Comparison of ENCODE assay signal across 1 cellular context in genomic region chr11:78645226-78646202, GRCh38.
TF ChIP-seq lines count a peak whose summit lies in the region.

No MANE protein-coding gene starts in this region.

TF ChIP-seq in HepG2, 621 proteins besides CTCF, POLR2A, EP300 and RAD21 (continued from another document):
- no peak for TF ChIP-seq ZBTB1 (CRISPR knock-in tag; IDR thresholded peaks at IDR 0.05; ENCODE audit: borderline replicate concordance)
- 0 out of 2 replicates have a peak, but pooled peaks have one; percentile 72 for TF ChIP-seq IRF1 (CRISPR knock-in tag; IDR thresholded peaks at IDR 0.05; ENCODE audit: low read depth)
- TF ChIP-seq ZNF839 (CRISPR knock-in tag; IDR thresholded peaks at IDR 0.05; ENCODE audit: borderline replicate concordance), result no peak
- no peak for TF ChIP-seq MAZ (IDR thresholded peaks at IDR 0.05; ENCODE audit: borderline replicate concordance, low read depth, low read length)
- TF ChIP-seq MAZ (CRISPR knock-in tag; IDR thresholded peaks at IDR 0.05; ENCODE audit: low read depth), result no peak
- TF ChIP-seq ZNF672 (CRISPR knock-in tag; IDR thresholded peaks at IDR 0.05), result no peak
- TF ChIP-seq RELA (CRISPR knock-in tag; IDR thresholded peaks at IDR 0.05), result no peak
- no peak for TF ChIP-seq MXD4 (CRISPR knock-in tag; IDR thresholded peaks at IDR 0.05)
- TF ChIP-seq ZNF703 (CRISPR knock-in tag; IDR thresholded peaks at IDR 0.05; ENCODE audit: borderline replicate concordance), result no peak
- TF ChIP-seq GMEB2 (CRISPR knock-in tag; IDR thresholded peaks at IDR 0.05; ENCODE audit: low read depth), result no peak
- peak; percentile 66; the same call in 1 of the 2 replicates for TF ChIP-seq IRF2 (CRISPR knock-in tag; IDR thresholded peaks at IDR 0.05)
- no peak for TF ChIP-seq RFX3 (CRISPR knock-in tag; IDR thresholded peaks at IDR 0.05)
- TF ChIP-seq ZNF646 (CRISPR knock-in tag; IDR thresholded peaks at IDR 0.05), result 0 out of 2 replicates have a peak, but pooled peaks have one; percentile 18
- TF ChIP-seq DDIT3 (CRISPR knock-in tag; IDR thresholded peaks at IDR 0.05), result no peak
- TF ChIP-seq HINFP (CRISPR knock-in tag; IDR thresholded peaks at IDR 0.05; ENCODE audit: low read depth), result no peak
- 0 out of 2 replicates have a peak, but pooled peaks have one; percentile 38 for TF ChIP-seq AHR (CRISPR knock-in tag; IDR thresholded peaks at IDR 0.05)
- no peak for TF ChIP-seq ZNF232 (CRISPR knock-in tag; IDR thresholded peaks at IDR 0.05; ENCODE audit: borderline replicate concordance)
- TF ChIP-seq PAX8 (CRISPR knock-in tag; IDR thresholded peaks at IDR 0.05; ENCODE audit: borderline replicate concordance), result no peak
- TF ChIP-seq STAG1 (CRISPR knock-in tag; IDR thresholded peaks at IDR 0.05), result peak; percentile 93
- TF ChIP-seq MTA1 (CRISPR knock-in tag; IDR thresholded peaks at IDR 0.05; ENCODE audit: borderline replicate concordance), result no peak
- no peak for TF ChIP-seq ZNF678 (CRISPR knock-in tag; IDR thresholded peaks at IDR 0.05)
- no peak for TF ChIP-seq SP2 (CRISPR knock-in tag; IDR thresholded peaks at IDR 0.05)
- no peak for TF ChIP-seq E2F2 (CRISPR knock-in tag; IDR thresholded peaks at IDR 0.05; ENCODE audit: borderline replicate concordance)
- TF ChIP-seq FOSL2 (CRISPR knock-in tag; IDR thresholded peaks at IDR 0.05), result 0 out of 2 replicates have a peak, but pooled peaks have one; percentile 17
- TF ChIP-seq AKNA (CRISPR knock-in tag; IDR thresholded peaks at IDR 0.05; ENCODE audit: borderline replicate concordance), result no peak
- no peak for TF ChIP-seq TEF (CRISPR knock-in tag; IDR thresholded peaks at IDR 0.05)
- TF ChIP-seq SUZ12 (IDR thresholded peaks at IDR 0.05; ENCODE audit: low read depth, low read length), result no peak
